In the genomic region with DNA sequence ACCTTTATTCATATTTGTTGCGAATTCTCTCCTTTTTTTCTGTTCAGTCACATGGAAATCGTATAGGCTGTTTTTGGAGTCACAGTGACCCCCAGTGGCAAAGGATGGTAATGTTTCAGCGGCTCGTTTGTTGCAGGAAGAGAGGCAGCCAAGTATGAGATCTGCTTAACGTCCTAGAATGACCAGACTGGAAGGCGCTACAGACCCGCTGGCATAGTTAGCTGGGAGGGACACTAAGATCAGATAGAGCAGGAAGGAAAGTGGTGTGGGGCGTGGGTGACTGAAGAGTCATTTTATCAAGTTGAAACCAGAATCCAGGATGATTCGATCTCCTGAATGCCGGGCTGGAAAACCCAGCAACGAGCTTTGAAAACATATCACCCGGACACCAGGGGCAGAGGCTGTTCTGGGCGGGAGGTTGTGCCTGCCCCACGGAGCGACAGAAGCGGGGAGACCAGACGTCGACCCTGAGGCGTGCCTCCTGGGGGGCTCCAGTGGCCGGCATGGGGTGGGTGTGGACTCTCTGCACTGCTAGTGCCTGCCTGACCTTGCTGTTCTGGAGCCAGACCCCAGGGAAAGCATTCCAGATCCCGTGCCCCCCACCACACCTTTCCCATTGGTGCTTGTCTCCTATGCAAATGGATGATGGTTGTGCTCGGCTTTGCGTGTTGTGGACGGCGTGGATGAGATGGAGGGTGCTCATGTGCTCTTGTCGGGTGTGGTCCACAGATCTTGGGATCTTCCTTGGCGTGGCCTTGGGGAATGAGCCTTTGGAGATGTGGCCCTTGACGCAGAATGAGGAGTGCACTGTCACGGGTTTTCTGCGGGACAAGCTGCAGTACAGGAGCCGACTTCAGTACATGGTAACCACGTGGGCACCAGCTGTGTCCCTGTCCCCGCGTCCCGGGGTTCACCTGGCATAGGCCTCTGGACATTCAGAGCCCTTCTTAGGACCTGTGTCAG, we compare ENCODE assay signal across 1 cellular context.
TF ChIP-seq lines count a peak whose summit lies in the region.

No MANE protein-coding gene starts in this region.

TF ChIP-seq in K562, 482 proteins besides CTCF, POLR2A, EP300 and RAD21 (continued from another document and continues in another):
- TF ChIP-seq NFXL1 (CRISPR knock-in tag; IDR thresholded peaks at IDR 0.05), result no peak
- TF ChIP-seq ESRRB (CRISPR knock-in tag; IDR thresholded peaks at IDR 0.05; ENCODE audit: borderline replicate concordance), result no peak
- TF ChIP-seq TFAM (CRISPR knock-in tag; conservative IDR thresholded peaks at IDR 0.05), result no peak
- TF ChIP-seq ZNF395 (CRISPR knock-in tag; IDR thresholded peaks at IDR 0.05), result no peak
- TF ChIP-seq FOXA3 (CRISPR knock-in tag; conservative IDR thresholded peaks at IDR 0.05 in 1 of 2, IDR thresholded peaks at IDR 0.05 in 1 of 2), result no peak
- no peak for TF ChIP-seq SREBF1 (IDR thresholded peaks at IDR 0.05; ENCODE audit: borderline replicate concordance, low read depth, low read length)
- TF ChIP-seq DEAF1 (CRISPR knock-in tag; IDR thresholded peaks at IDR 0.05), result peak; percentile 87
- 0 out of 2 replicates have a peak, but pooled peaks have one; percentile 26 for TF ChIP-seq FOXP1 (CRISPR knock-in tag; IDR thresholded peaks at IDR 0.05)
- TF ChIP-seq ATF4 (CRISPR knock-in tag; IDR thresholded peaks at IDR 0.05), result no peak
- no peak for TF ChIP-seq KDM5B (IDR thresholded peaks at IDR 0.05; ENCODE audit: insufficient replicate concordance, low read depth, low read length)
- TF ChIP-seq, protein P1, sequence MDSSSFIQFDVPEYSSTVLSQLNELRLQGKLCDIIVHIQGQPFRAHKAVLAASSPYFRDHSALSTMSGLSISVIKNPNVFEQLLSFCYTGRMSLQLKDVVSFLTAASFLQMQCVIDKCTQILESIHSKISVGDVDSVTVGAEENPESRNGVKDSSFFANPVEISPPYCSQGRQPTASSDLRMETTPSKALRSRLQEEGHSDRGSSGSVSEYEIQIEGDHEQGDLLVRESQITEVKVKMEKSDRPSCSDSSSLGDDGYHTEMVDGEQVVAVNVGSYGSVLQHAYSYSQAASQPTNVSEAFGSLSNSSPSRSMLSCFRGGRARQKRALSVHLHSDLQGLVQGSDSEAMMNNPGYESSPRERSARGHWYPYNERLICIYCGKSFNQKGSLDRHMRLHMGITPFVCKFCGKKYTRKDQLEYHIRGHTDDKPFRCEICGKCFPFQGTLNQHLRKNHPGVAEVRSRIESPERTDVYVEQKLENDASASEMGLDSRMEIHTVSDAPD (CRISPR knock-in tag; IDR thresholded peaks at IDR 0.05), result no peak
- 0 out of 2 replicates have a peak, but pooled peaks have one; percentile 58 for TF ChIP-seq ZNF740 (CRISPR knock-in tag; IDR thresholded peaks at IDR 0.05)
- TF ChIP-seq ZNF740 (tag; IDR thresholded peaks at IDR 0.05), result no peak
- TF ChIP-seq POLR2AphosphoS5 (IDR thresholded peaks at IDR 0.05; ENCODE audit: control insufficient read depth, insufficient read depth, low read depth, low read length), result 0 out of 2 replicates have a peak, but pooled peaks have one; percentile 16
- no peak for TF ChIP-seq BRD4 (IDR thresholded peaks at IDR 0.05)
- no peak for TF ChIP-seq HOMEZ (CRISPR knock-in tag; IDR thresholded peaks at IDR 0.05)
- no peak for TF ChIP-seq ZNF134 (CRISPR knock-in tag; conservative IDR thresholded peaks at IDR 0.05)
- peak; percentile 47 for TF ChIP-seq CBFA2T3 (IDR thresholded peaks at IDR 0.05)
- TF ChIP-seq CTCFL (IDR thresholded peaks at IDR 0.05; ENCODE audit: borderline replicate concordance, insufficient read depth, low read depth, low read length, poor library complexity, severe bottlenecking), result no peak
- peak in 1 of 2 experiments; percentile 57; a peak in 1 of 4 replicates for TF ChIP-seq RCOR1 (IDR thresholded peaks at IDR 0.05; ENCODE audit: borderline replicate concordance in 1 of 2, low read depth in 2 of 2, low read length in 2 of 2)
- TF ChIP-seq, protein P2, sequence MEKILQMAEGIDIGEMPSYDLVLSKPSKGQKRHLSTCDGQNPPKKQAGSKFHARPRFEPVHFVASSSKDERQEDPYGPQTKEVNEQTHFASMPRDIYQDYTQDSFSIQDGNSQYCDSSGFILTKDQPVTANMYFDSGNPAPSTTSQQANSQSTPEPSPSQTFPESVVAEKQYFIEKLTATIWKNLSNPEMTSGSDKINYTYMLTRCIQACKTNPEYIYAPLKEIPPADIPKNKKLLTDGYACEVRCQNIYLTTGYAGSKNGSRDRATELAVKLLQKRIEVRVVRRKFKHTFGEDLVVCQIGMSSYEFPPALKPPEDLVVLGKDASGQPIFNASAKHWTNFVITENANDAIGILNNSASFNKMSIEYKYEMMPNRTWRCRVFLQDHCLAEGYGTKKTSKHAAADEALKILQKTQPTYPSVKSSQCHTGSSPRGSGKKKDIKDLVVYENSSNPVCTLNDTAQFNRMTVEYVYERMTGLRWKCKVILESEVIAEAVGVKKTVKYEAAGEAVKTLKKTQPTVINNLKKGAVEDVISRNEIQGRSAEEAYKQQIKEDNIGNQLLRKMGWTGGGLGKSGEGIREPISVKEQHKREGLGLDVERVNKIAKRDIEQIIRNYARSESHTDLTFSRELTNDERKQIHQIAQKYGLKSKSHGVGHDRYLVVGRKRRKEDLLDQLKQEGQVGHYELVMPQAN (IDR thresholded peaks at IDR 0.05; ENCODE audit: borderline replicate concordance), result no peak
- TF ChIP-seq BCL6 (CRISPR knock-in tag; IDR thresholded peaks at IDR 0.05), result no peak
- TF ChIP-seq ZZZ3 (IDR thresholded peaks at IDR 0.05), result no peak
- TF ChIP-seq THRA (IDR thresholded peaks at IDR 0.05), result no peak
- no peak for TF ChIP-seq ZBED1 (IDR thresholded peaks at IDR 0.05)
- TF ChIP-seq NR1H2 (CRISPR knock-in tag; IDR thresholded peaks at IDR 0.05), result no peak
- TF ChIP-seq SREBF2 (CRISPR knock-in tag; IDR thresholded peaks at IDR 0.05), result no peak
- TF ChIP-seq, protein P3, sequence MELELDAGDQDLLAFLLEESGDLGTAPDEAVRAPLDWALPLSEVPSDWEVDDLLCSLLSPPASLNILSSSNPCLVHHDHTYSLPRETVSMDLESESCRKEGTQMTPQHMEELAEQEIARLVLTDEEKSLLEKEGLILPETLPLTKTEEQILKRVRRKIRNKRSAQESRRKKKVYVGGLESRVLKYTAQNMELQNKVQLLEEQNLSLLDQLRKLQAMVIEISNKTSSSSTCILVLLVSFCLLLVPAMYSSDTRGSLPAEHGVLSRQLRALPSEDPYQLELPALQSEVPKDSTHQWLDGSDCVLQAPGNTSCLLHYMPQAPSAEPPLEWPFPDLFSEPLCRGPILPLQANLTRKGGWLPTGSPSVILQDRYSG (tag; conservative IDR thresholded peaks at IDR 0.05; ENCODE audit: low read depth), result no peak
- no peak for TF ChIP-seq PBX2 (CRISPR knock-in tag; IDR thresholded peaks at IDR 0.05; ENCODE audit: low read depth)
- no peak; the same call in 1 of the 2 replicates for TF ChIP-seq PBX2 (tag; conservative IDR thresholded peaks at IDR 0.05; ENCODE audit: low read depth)
- no peak; the same call in 1 of the 2 replicates for TF ChIP-seq ZEB2 (IDR thresholded peaks at IDR 0.05)
- no peak for TF ChIP-seq ZNF212 (CRISPR knock-in tag; IDR thresholded peaks at IDR 0.05)
- TF ChIP-seq SETDB1 (IDR thresholded peaks at IDR 0.05; ENCODE audit: low read length), result no peak
- TF ChIP-seq ZNF583 (CRISPR knock-in tag; IDR thresholded peaks at IDR 0.05), result no peak
- TF ChIP-seq, protein P4, sequence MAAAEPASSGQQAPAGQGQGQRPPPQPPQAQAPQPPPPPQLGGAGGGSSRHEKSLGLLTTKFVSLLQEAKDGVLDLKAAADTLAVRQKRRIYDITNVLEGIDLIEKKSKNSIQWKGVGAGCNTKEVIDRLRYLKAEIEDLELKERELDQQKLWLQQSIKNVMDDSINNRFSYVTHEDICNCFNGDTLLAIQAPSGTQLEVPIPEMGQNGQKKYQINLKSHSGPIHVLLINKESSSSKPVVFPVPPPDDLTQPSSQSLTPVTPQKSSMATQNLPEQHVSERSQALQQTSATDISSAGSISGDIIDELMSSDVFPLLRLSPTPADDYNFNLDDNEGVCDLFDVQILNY (CRISPR knock-in tag; IDR thresholded peaks at IDR 0.05), result no peak
- TF ChIP-seq SMARCB1 (IDR thresholded peaks at IDR 0.05; ENCODE audit: insufficient read length, low read depth), result no peak
- no peak for TF ChIP-seq ZFPM2 (CRISPR knock-in tag; IDR thresholded peaks at IDR 0.05)
